ENCODE assay signal across 34 cellular contexts in genomic region chr4:87785858-87786509, GRCh38. TPM values are rescaled to one million over a fixed set of nuclear protein-coding genes. Genes with fewer than 3 reads are reported as not detected.
"Had no signal": no experiment of that assay in that cellular context is flagged by ENCODE, and none has a peak within 500 bp of the region (broad histone marks: within the 10 kb centered on the region; RNA-seq: fewer than 3 reads in every experiment).

No MANE protein-coding gene starts in this region.

- ATAC-seq: esophagus mucosa; gastrocnemius medialis; left lung; mucosa of descending colon; natural killer cell treated with Interleukin-12 subunit alpha and Interleukin-12 subunit beta and Interleukin-15 and Interleukin-18, amount 100 ng/mL, for 72 hours; sciatic nerve; stimulated activated memory B cell treated with anti-CD40 and anti-IgM and Interleukin-4, amounts not matched to agents 10 μg/mL and 1 μg/mL and 100 μg/mL, for 72 hours; stimulated activated naive CD8-positive, alpha-beta T cell treated with anti-CD3 and anti-CD28 coated beads, Interleukin-15, Interleukin-2, amounts not matched to agents 100 U/mL and 50 U/mL, for 24 hours had no signal

- H3K9me3 ChIP-seq: colonic mucosa, gastrocnemius medialis, left lung, mucosa of descending colon, prostate gland, right atrium auricular region, testis, tibial artery had no signal

- H3K4me2 ChIP-seq: smooth muscle cell had no signal

- H3K4me3 ChIP-seq: colonic mucosa, gastrocnemius medialis, left lung, mucosa of descending colon, prostate gland, right atrium auricular region, smooth muscle cell, testis, tibial artery had no signal

- H2AFZ ChIP-seq: parathyroid adenoma had no signal

- H3K79me2 ChIP-seq: parathyroid adenoma had no signal

- FAIRE-seq: keratinocyte, urothelium cell line had no signal

- H3K27ac ChIP-seq: colonic mucosa, epithelial cell of prostate, gastrocnemius medialis, left lung, parathyroid adenoma, prostate gland, right atrium auricular region, testis, tibial artery had no signal

- H3K27me3 Mint-ChIP-seq: dendritic cell treated with granulocyte-macrophage colony-stimulating factor and Interleukin-4, amounts not matched to agents 40 ng/mL and 50 ng/mL, for 4 days; natural killer cell treated with Interleukin-12 subunit alpha and Interleukin-12 subunit beta and Interleukin-15 and Interleukin-18, amount 100 ng/mL, for 72 hours; stimulated activated memory B cell treated with anti-CD40 and anti-IgM and Interleukin-4, amounts not matched to agents 10 μg/mL and 1 μg/mL and 100 μg/mL, for 72 hours; type B pancreatic cell had no signal

- H3K4me3 Mint-ChIP-seq: dendritic cell treated with granulocyte-macrophage colony-stimulating factor and Interleukin-4, amounts not matched to agents 40 ng/mL and 50 ng/mL, for 4 days; endodermal cell; mesothelial cell of epicardium; naive B cell; natural killer cell treated with Interleukin-12 subunit alpha and Interleukin-12 subunit beta and Interleukin-15 and Interleukin-18, amount 100 ng/mL, for 72 hours; neural crest cell; stimulated activated memory B cell treated with anti-CD40 and anti-IgM and Interleukin-4, amounts not matched to agents 10 μg/mL and 1 μg/mL and 100 μg/mL, for 72 hours; type B pancreatic cell had no signal

- H3K4me1 Mint-ChIP-seq: endodermal cell; mesothelial cell of epicardium; naive B cell; neural crest cell; stimulated activated memory B cell treated with anti-CD40 and anti-IgM and Interleukin-4, amounts not matched to agents 10 μg/mL and 1 μg/mL and 100 μg/mL, for 72 hours had no signal

- H3K4me1 ChIP-seq: colonic mucosa, gastrocnemius medialis, left lung, parathyroid adenoma, prostate gland, right atrium auricular region, testis, tibial artery had no signal

- H3K9me3 Mint-ChIP-seq: dendritic cell treated with granulocyte-macrophage colony-stimulating factor and Interleukin-4, amounts not matched to agents 40 ng/mL and 50 ng/mL, for 4 days; endodermal cell; mesothelial cell of epicardium; natural killer cell treated with Interleukin-12 subunit alpha and Interleukin-12 subunit beta and Interleukin-15 and Interleukin-18, amount 100 ng/mL, for 72 hours; neural crest cell; stimulated activated memory B cell treated with anti-CD40 and anti-IgM and Interleukin-4, amounts not matched to agents 10 μg/mL and 1 μg/mL and 100 μg/mL, for 72 hours; type B pancreatic cell had no signal

- H3K9ac ChIP-seq: parathyroid adenoma had no signal

- H3K27ac Mint-ChIP-seq: dendritic cell treated with granulocyte-macrophage colony-stimulating factor and Interleukin-4, amounts not matched to agents 40 ng/mL and 50 ng/mL, for 4 days; endodermal cell; mesothelial cell of epicardium; naive B cell; natural killer cell treated with Interleukin-12 subunit alpha and Interleukin-12 subunit beta and Interleukin-15 and Interleukin-18, amount 100 ng/mL, for 72 hours; stimulated activated memory B cell treated with anti-CD40 and anti-IgM and Interleukin-4, amounts not matched to agents 10 μg/mL and 1 μg/mL and 100 μg/mL, for 72 hours; type B pancreatic cell had no signal

- H3K27me3 ChIP-seq: colonic mucosa, gastrocnemius medialis, left lung, right atrium auricular region, testis, tibial artery had no signal

- H3K36me3 Mint-ChIP-seq: mesothelial cell of epicardium; naive B cell; natural killer cell treated with Interleukin-12 subunit alpha and Interleukin-12 subunit beta and Interleukin-15 and Interleukin-18, amount 100 ng/mL, for 72 hours; stimulated activated memory B cell treated with anti-CD40 and anti-IgM and Interleukin-4, amounts not matched to agents 10 μg/mL and 1 μg/mL and 100 μg/mL, for 72 hours; type B pancreatic cell had no signal

- H3K36me3 ChIP-seq: colonic mucosa, gastrocnemius medialis, left lung, prostate gland, right atrium auricular region, tibial artery had no signal

- DNase-seq: colonic mucosa; effector CD8-positive, alpha-beta T cell; endodermal cell; foreskin fibroblast; gastrocnemius medialis; mesenchymal stem cell; naive B cell; stimulated activated CD4-positive, alpha-beta T cell treated with anti-CD3 and anti-CD28 coated beads, Interleukin-2, amount 100 ng/mL, for 24 hours; stimulated activated CD4-positive, alpha-beta T cell treated with anti-CD3 and anti-CD28 coated beads, Interleukin-4, amount 100 ng/mL, for 24 hours; stimulated activated naive CD8-positive, alpha-beta T cell treated with anti-CD3 and anti-CD28 coated beads, Interleukin-15, Interleukin-2, amounts not matched to agents 100 U/mL and 50 U/mL, for 24 hours; substantia nigra; testis; tibial artery had no signal

RNA-seq across cellular contexts. Expression of gene IBSP, which starts 13.4 kb away (rescaled TPM):
- total RNA-seq: colonic mucosa; endodermal cell; esophagus mucosa; gastrocnemius medialis; glomerular endothelial cell; lower leg skin; lung microvascular endothelial cell; mesothelial cell of epicardium; mucosa of descending colon; natural killer cell treated with Interleukin-12 subunit alpha and Interleukin-12 subunit beta and Interleukin-15 and Interleukin-18, amount 100 ng/mL, for 72 hours; neural crest cell; prostate gland; right atrium auricular region; sciatic nerve; smooth muscle cell; testis had no signal
- polyA plus RNA-seq: keratinocyte, smooth muscle cell had no signal

RNA-seq across cellular contexts. Expression of gene MEPE, which starts 46.8 kb away (rescaled TPM):
- total RNA-seq: colonic mucosa; esophagus mucosa; gastrocnemius medialis; glomerular endothelial cell; left lung; lower leg skin; lung microvascular endothelial cell; mesothelial cell of epicardium; mucosa of descending colon; natural killer cell treated with Interleukin-12 subunit alpha and Interleukin-12 subunit beta and Interleukin-15 and Interleukin-18, amount 100 ng/mL, for 72 hours; neural crest cell; osteoblast; prostate gland; right atrium auricular region; sciatic nerve; smooth muscle cell; testis had no signal
- polyA plus RNA-seq: keratinocyte, smooth muscle cell had no signal
